In the genomic region with DNA sequence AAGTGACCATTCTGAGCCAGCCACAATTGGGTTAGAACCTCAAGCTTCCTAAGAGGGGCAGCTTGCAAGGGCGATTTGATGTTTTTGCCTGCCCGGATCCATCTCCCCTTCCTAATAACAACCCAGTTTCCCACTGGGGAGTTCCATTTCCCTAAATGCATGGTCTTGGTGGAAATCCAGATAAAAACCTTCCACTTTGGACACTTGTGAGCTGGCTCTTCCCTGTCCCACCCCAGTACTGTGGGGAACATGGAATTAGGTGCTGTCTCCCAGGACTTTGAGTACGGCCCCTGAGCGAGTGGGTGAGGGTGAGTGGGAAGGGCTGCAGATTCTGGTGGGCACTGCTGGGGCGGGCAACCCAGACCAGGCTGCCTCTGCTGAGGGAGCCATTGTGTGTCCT, we compare ENCODE assay signal across 9 cellular contexts.
"Had no signal": no experiment of that assay in that cellular context is flagged by ENCODE, and none has a peak within 500 bp of the region (broad histone marks: within the 10 kb centered on the region; RNA-seq: fewer than 3 reads in every experiment).

No MANE protein-coding gene starts in this region.

- H3K36me3 ChIP-seq: HAP-1 had no signal

- H3K4me3 ChIP-seq: GM23248, HAP-1, K562 had no signal

- H3K4me1 ChIP-seq: HAP-1 had no signal

- H3K27ac ChIP-seq: GM23248, HL-60 had no signal

- DNase-seq: GM23248, GOT3, H7, HFFc6, IMR-90 had no signal

- ATAC-seq: HCT116, K562 had no signal

- H3K9ac ChIP-seq: GM23248 had no signal

- H2AFZ ChIP-seq: GM23248 had no signal

- FAIRE-seq: K562 had no signal

- H3K9me3 ChIP-seq: HAP-1 had no signal
